Comparison of ENCODE assay signal across 24 cellular contexts in genomic region chr7:151461942-151462230, GRCh38.
DNase-seq lines count a peak whose midpoint lies in the region; ATAC-seq and TF ChIP-seq lines count a peak whose summit lies in the region.
"Had no signal": no experiment of that assay in that cellular context is flagged by ENCODE, and none has a peak within 500 bp of the region (broad histone marks: within the 10 kb centered on the region; RNA-seq: fewer than 3 reads in every experiment).

No MANE protein-coding gene starts in this region.

- peak; percentile 15 for DNase-seq in NCI-H1105 treated with DMSO at 0.1 percent for 48 hours (lab: John Stamatoyannopoulos, UW)
- no peak for DNase-seq in NCI-H1105 (lab: John Stamatoyannopoulos, UW)
- DNase-seq in NCI-H146 treated with DMSO at 0.1 percent for 48 hours (lab: John Stamatoyannopoulos, UW; ENCODE audit: unreplicated experiment), result peak; percentile 22
- DNase-seq in coronary artery (ENCODE audit: low spot score), result no peak
- no peak for DNase-seq in stimulated activated naive B cell treated with anti-CD40 and anti-IgM and Interleukin-4, amounts not matched to agents 10 μg/mL and 1 μg/mL and 100 μg/mL, for 72 hours
- DNase-seq in T-helper 2 cell, result no peak
- DNase-seq: activated CD4-positive, alpha-beta memory T cell treated with anti-CD3 and anti-CD28 coated beads for 36 hours; activated T-cell treated with anti-CD3 and anti-CD28 coated beads, Interleukin-2, amount 50 U/mL, for 48 hours; BE2C; body of pancreas; foreskin keratinocyte; HCEC 1CT; mesenchymal stem cell; naive thymus-derived CD4-positive, alpha-beta T cell; NCI-H2081; NCI-H524; stimulated activated CD4-positive, alpha-beta T cell treated with anti-CD3 and anti-CD28 coated beads, Interleukin-1b, Interleukin-23, amount 100 ng/mL, for 48 hours; stimulated activated naive CD4-positive, alpha-beta T cell treated with Interleukin-2 at 50 U/mL for 16 hours; upper lobe of right lung had no signal

- H3K27ac ChIP-seq in coronary artery, result peak overlapping the region; percentile 82 to 95
- H3K27ac ChIP-seq: body of pancreas, foreskin keratinocyte, SJCRH30, upper lobe of right lung had no signal

- peaks cover 0 to 3% of the 10 kb centered on the region in 2 donors for H3K4me1 Mint-ChIP-seq in stimulated activated naive B cell treated with anti-CD40 and anti-IgM and Interleukin-4, amounts not matched to agents 10 μg/mL and 1 μg/mL and 100 μg/mL, for 72 hours
- H3K4me1 Mint-ChIP-seq: activated naive CD4-positive, alpha-beta T cell treated with anti-CD3 and anti-CD28 coated beads, Interleukin-2, amount 50 U/mL, for 24 hours had no signal

- ATAC-seq in stimulated activated naive B cell treated with anti-CD40 and anti-IgM and Interleukin-4, amounts not matched to agents 10 μg/mL and 1 μg/mL and 100 μg/mL, for 72 hours (replicated peaks), result peak; percentile 14 to 22
- ATAC-seq in GM19324 (IDR thresholded peaks at IDR 0.05; ENCODE audit: low FRiP score, unreplicated experiment) (no peak), HG03175 (IDR thresholded peaks at IDR 0.05; ENCODE audit: unreplicated experiment) (no peak)
- ATAC-seq: body of pancreas; foreskin keratinocyte; naive thymus-derived CD4-positive, alpha-beta T cell; upper lobe of right lung had no signal

- peaks cover 9 to 20% of the 10 kb centered on the region in 2 donors for H3K27me3 Mint-ChIP-seq in stimulated activated naive B cell treated with anti-CD40 and anti-IgM and Interleukin-4, amounts not matched to agents 10 μg/mL and 1 μg/mL and 100 μg/mL, for 72 hours
- H3K27me3 Mint-ChIP-seq: activated naive CD4-positive, alpha-beta T cell treated with anti-CD3 and anti-CD28 coated beads, Interleukin-2, amount 50 U/mL, for 24 hours had no signal

- no peak overlapping the region for H3K4me3 Mint-ChIP-seq in stimulated activated naive B cell treated with anti-CD40 and anti-IgM and Interleukin-4, amounts not matched to agents 10 μg/mL and 1 μg/mL and 100 μg/mL, for 72 hours
- H3K4me3 Mint-ChIP-seq: activated CD4-positive, alpha-beta memory T cell treated with anti-CD3 and anti-CD28 coated beads for 36 hours; activated naive CD4-positive, alpha-beta T cell treated with anti-CD3 and anti-CD28 coated beads, Interleukin-2, amount 50 U/mL, for 24 hours; naive thymus-derived CD4-positive, alpha-beta T cell; T-helper 1 cell treated with Interleukin-12 subunit alpha and Interleukin-12 subunit beta and Interleukin-4 antibody, amounts not matched to agents 30 μg/mL and 1 μg/mL, for 36 hours had no signal

- peaks cover 14 to 22% of the 10 kb centered on the region in 2 donors for H3K9me3 Mint-ChIP-seq in stimulated activated naive B cell treated with anti-CD40 and anti-IgM and Interleukin-4, amounts not matched to agents 10 μg/mL and 1 μg/mL and 100 μg/mL, for 72 hours

- TF ChIP-seq CTCF in coronary artery (IDR thresholded peaks at IDR 0.05), result no peak

- H3K36me3 Mint-ChIP-seq in stimulated activated naive B cell treated with anti-CD40 and anti-IgM and Interleukin-4, amounts not matched to agents 10 μg/mL and 1 μg/mL and 100 μg/mL, for 72 hours, result peaks cover 38 to 57% of the 10 kb centered on the region in 2 donors

- no peak overlapping the region for H3K27ac Mint-ChIP-seq in stimulated activated naive B cell treated with anti-CD40 and anti-IgM and Interleukin-4, amounts not matched to agents 10 μg/mL and 1 μg/mL and 100 μg/mL, for 72 hours
- H3K27ac Mint-ChIP-seq: activated CD4-positive, alpha-beta memory T cell treated with anti-CD3 and anti-CD28 coated beads for 36 hours; naive thymus-derived CD4-positive, alpha-beta T cell; T-helper 1 cell treated with Interleukin-12 subunit alpha and Interleukin-12 subunit beta and Interleukin-4 antibody, amounts not matched to agents 30 μg/mL and 1 μg/mL, for 36 hours had no signal

- H3K4me3 ChIP-seq in coronary artery, result no peak overlapping the region
- H3K4me3 ChIP-seq: body of pancreas, SJCRH30, upper lobe of right lung had no signal

Comparison
In these comparisons a context has a peak if more than half of its experiments do, and no peak if none do; other contexts are left out.
1. DNase-seq: peak in NCI-H1105 treated with DMSO at 0.1 percent for 48 hours (single experiment) and NCI-H146 treated with DMSO at 0.1 percent for 48 hours (single experiment); none in NCI-H1105 (single experiment), coronary artery (single experiment), stimulated activated naive B cell treated with anti-CD40 and anti-IgM and Interleukin-4, amounts not matched to agents 10 μg/mL and 1 μg/mL and 100 μg/mL, for 72 hours (single experiment) and T-helper 2 cell (0 of 5).
2. ATAC-seq: peak in stimulated activated naive B cell treated with anti-CD40 and anti-IgM and Interleukin-4, amounts not matched to agents 10 μg/mL and 1 μg/mL and 100 μg/mL, for 72 hours (2 of 2); none in GM19324 (single experiment) and HG03175 (single experiment).